In the genomic region with DNA sequence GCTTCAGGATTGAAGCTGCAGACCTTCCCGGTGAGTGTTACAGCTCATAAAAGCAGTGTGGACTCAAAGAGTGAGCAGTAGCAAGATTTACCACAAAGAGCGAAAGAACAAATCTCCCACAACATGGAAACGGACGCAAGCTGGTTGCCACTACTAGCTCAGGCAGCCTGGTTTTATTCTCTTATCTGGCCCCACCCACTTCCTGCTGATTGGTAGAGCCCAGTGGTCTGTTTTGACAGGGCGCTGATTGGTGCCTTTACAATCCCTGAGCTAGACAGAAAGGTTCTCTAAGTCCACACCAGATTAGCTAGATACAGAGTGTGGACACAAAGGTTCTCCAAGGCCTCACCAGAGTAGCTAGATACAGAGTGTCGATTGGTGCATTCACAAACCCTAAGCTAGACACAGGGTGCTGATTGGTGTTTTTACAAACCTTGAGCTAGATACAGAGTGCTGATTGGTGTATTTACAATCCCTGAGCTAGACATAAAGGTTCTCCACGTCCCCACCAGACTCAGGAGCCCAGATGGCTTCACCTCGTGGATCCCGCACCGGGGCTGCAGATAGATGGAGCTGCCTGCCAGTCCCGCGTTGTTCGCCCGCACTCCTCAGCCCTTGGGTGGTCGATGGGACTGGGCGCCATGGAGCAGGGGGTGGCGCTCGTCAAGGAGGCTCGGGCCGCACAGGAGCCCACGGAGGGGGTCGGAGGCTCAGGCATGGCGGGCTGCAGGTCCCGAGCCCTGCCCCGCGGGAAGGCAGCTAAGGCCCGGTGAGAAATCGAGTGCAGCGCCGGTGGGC, we compare ENCODE assay signal across 8 cellular contexts.
DNase-seq lines count a peak whose midpoint lies in the region; ATAC-seq and TF ChIP-seq lines count a peak whose summit lies in the region.
"Not testable (repeated sequence)": the region's sequence is repeated elsewhere in the genome, so short reads cannot be mapped to it uniquely, and the experiment has no call there.

No MANE protein-coding gene starts in this region.

- TF ChIP-seq CTCF in H9 (conservative IDR thresholded peaks at IDR 0.05); MCF 10A (IDR thresholded peaks at IDR 0.05; ENCODE audit: unreplicated experiment); left ventricle myocardium inferior (IDR thresholded peaks at IDR 0.05; ENCODE audit: borderline replicate concordance): not testable (repeated sequence)

- H3K79me1 ChIP-seq in H9 (ENCODE audit: insufficient read depth, low read depth, low read length, poor library complexity, severe bottlenecking), result not testable (repeated sequence)

- not testable (repeated sequence) for H3K23ac ChIP-seq in H9 (ENCODE audit: insufficient read length, low read depth, low read length)

- peak overlapping the region; percentile 48 for H3K4me3 ChIP-seq in left ventricle myocardium inferior

- not testable (repeated sequence) for BruUV-seq in MCF 10A (replicated peaks; lab: Mats Ljungman, UMichigan)

- H3K36me3 Mint-ChIP-seq in H9 (ENCODE audit: insufficient read depth in 1 of 3, low read depth in 3 of 3); T-cell; activated T-cell treated with anti-CD3 and anti-CD28 coated beads, Interleukin-2, amount 50 U/mL, for 24 hours (ENCODE audit: low read depth); MCF 10A (ENCODE audit: insufficient read depth, unreplicated experiment); natural killer cell treated with Interleukin-12 subunit alpha and Interleukin-12 subunit beta and Interleukin-15 and Interleukin-18, amount 100 ng/mL, for 72 hours; stimulated activated naive CD8-positive, alpha-beta T cell treated with anti-CD3 and anti-CD28 coated beads, Interleukin-15, Interleukin-2, amounts not matched to agents 100 ng/mL and 50 ng/mL, for 24 hours (ENCODE audit: low read depth): not testable (repeated sequence)

- not testable (repeated sequence) for H4K20me1 ChIP-seq in H9 (ENCODE audit: control insufficient read depth, insufficient read depth, insufficient read length)

- H4K91ac ChIP-seq in H9 (ENCODE audit: insufficient read length, low read depth, low read length), result not testable (repeated sequence)

- not testable (repeated sequence) for H3K23me2 ChIP-seq in H9 (ENCODE audit: insufficient read length, low read depth, low read length, poor library complexity, severe bottlenecking)

- H2BK5ac ChIP-seq in H9 (ENCODE audit: insufficient read length, low read length), result not testable (repeated sequence)

- H2BK20ac ChIP-seq in H9 (ENCODE audit: low read depth, low read length, poor library complexity, severe bottlenecking), result not testable (repeated sequence)

- H2AFZ ChIP-seq in H9 (ENCODE audit: low read length), result not testable (repeated sequence)

- not testable (repeated sequence) for H3K14ac ChIP-seq in H9 (ENCODE audit: insufficient read depth, low read length)

- H3K4ac ChIP-seq in H9 (ENCODE audit: low read depth, low read length), result not testable (repeated sequence)

- H4K5ac ChIP-seq in H9 (ENCODE audit: insufficient read length, low read depth, low read length), result not testable (repeated sequence)

- not testable (repeated sequence) for H3K9ac ChIP-seq in H9 (ENCODE audit: extremely low read depth, insufficient read length, low read length)

- H3K4me1 Mint-ChIP-seq in H9, result peaks cover 10 to 12% of the 10 kb centered on the region in 2 experiments
- not testable (repeated sequence) for H3K4me1 Mint-ChIP-seq in T-cell; natural killer cell treated with Interleukin-12 subunit alpha and Interleukin-12 subunit beta and Interleukin-15 and Interleukin-18, amount 100 ng/mL, for 72 hours (ENCODE audit: low read depth in 2 of 2)
- peaks cover 65% of the 10 kb centered on the region for H3K4me1 Mint-ChIP-seq in activated T-cell treated with anti-CD3 and anti-CD28 coated beads, Interleukin-2, amount 50 U/mL, for 24 hours (ENCODE audit: low read depth)
- H3K4me1 Mint-ChIP-seq in MCF 10A (ENCODE audit: insufficient read depth, unreplicated experiment), result peaks cover 16% of the 10 kb centered on the region
- H3K4me1 Mint-ChIP-seq in stimulated activated naive CD8-positive, alpha-beta T cell treated with anti-CD3 and anti-CD28 coated beads, Interleukin-15, Interleukin-2, amounts not matched to agents 100 ng/mL and 50 ng/mL, for 24 hours (ENCODE audit: low read depth), result peaks cover 55% of the 10 kb centered on the region

- H2BK120ac ChIP-seq in H9 (ENCODE audit: low read depth, low read length, poor library complexity, severe bottlenecking), result not testable (repeated sequence)

- H3K9me3 Mint-ChIP-seq in H9; T-cell; activated T-cell treated with anti-CD3 and anti-CD28 coated beads, Interleukin-2, amount 50 U/mL, for 24 hours; MCF 10A (ENCODE audit: unreplicated experiment); natural killer cell treated with Interleukin-12 subunit alpha and Interleukin-12 subunit beta and Interleukin-15 and Interleukin-18, amount 100 ng/mL, for 72 hours; stimulated activated naive CD8-positive, alpha-beta T cell treated with anti-CD3 and anti-CD28 coated beads, Interleukin-15, Interleukin-2, amounts not matched to agents 100 ng/mL and 50 ng/mL, for 24 hours: not testable (repeated sequence)

- not testable (repeated sequence) for H3T11ph ChIP-seq in H9 (ENCODE audit: low read length)

- H2AK5ac ChIP-seq in H9 (ENCODE audit: insufficient read length, low read length), result not testable (repeated sequence)

- not testable (repeated sequence) for H3K27ac ChIP-seq in H9 (ENCODE audit: insufficient read length, low read depth, low read length); left ventricle myocardium inferior (replicated peaks)

- H3K9me3 ChIP-seq in H9 (ENCODE audit: control insufficient read depth, low read depth, low read length); left ventricle myocardium inferior (replicated peaks): not testable (repeated sequence)

- WGBS in H9 (ENCODE audit: extremely low coverage, insufficient read length, low lambda C conversion rate), result no CpG with 5 or more reads among the region's 30 CpGs

- not testable (repeated sequence) for H3K27me3 Mint-ChIP-seq in H9 (ENCODE audit: low read depth); T-cell; activated T-cell treated with anti-CD3 and anti-CD28 coated beads, Interleukin-2, amount 50 U/mL, for 24 hours; MCF 10A (ENCODE audit: insufficient read depth, unreplicated experiment); natural killer cell treated with Interleukin-12 subunit alpha and Interleukin-12 subunit beta and Interleukin-15 and Interleukin-18, amount 100 ng/mL, for 72 hours; stimulated activated naive CD8-positive, alpha-beta T cell treated with anti-CD3 and anti-CD28 coated beads, Interleukin-15, Interleukin-2, amounts not matched to agents 100 ng/mL and 50 ng/mL, for 24 hours

- H3K27me3 ChIP-seq in H9 (ENCODE audit: insufficient read depth, low read length); left ventricle myocardium inferior (ENCODE audit: low read depth): not testable (repeated sequence)

- not testable (repeated sequence) for H3K4me1 ChIP-seq in H9 (ENCODE audit: insufficient read depth, low read length); left ventricle myocardium inferior

- not testable (repeated sequence) for ATAC-seq in T-cell (replicated peaks in 1 of 4); natural killer cell treated with Interleukin-12 subunit alpha and Interleukin-12 subunit beta and Interleukin-15 and Interleukin-18, amount 100 ng/mL, for 72 hours

- not testable (repeated sequence) for H4K8ac ChIP-seq in H9 (replicated peaks; ENCODE audit: insufficient read length, low read depth, low read length)

- H3K56ac ChIP-seq in H9 (ENCODE audit: insufficient read length, low read depth, low read length), result not testable (repeated sequence)

- intact Hi-C loops in MCF 10A (cut with micrococcal nuclease); left ventricle myocardium inferior (cut with micrococcal nuclease): not testable (repeated sequence)

- H3K4me3 Mint-ChIP-seq in H9; MCF 10A (ENCODE audit: unreplicated experiment): not testable (repeated sequence)
- H3K4me3 Mint-ChIP-seq in T-cell, result peak overlapping the region; percentile 48 to 62 (median 52)
- peak overlapping the region; percentile 59 for H3K4me3 Mint-ChIP-seq in activated T-cell treated with anti-CD3 and anti-CD28 coated beads, Interleukin-2, amount 50 U/mL, for 24 hours
- peak overlapping the region; percentile 30 for H3K4me3 Mint-ChIP-seq in natural killer cell treated with Interleukin-12 subunit alpha and Interleukin-12 subunit beta and Interleukin-15 and Interleukin-18, amount 100 ng/mL, for 72 hours
- peak overlapping the region; percentile 51 for H3K4me3 Mint-ChIP-seq in stimulated activated naive CD8-positive, alpha-beta T cell treated with anti-CD3 and anti-CD28 coated beads, Interleukin-15, Interleukin-2, amounts not matched to agents 100 ng/mL and 50 ng/mL, for 24 hours

- not testable (repeated sequence) for H3K79me2 ChIP-seq in H9 (ENCODE audit: insufficient read depth, low read length)

- H2BK12ac ChIP-seq in H9 (ENCODE audit: insufficient read length, low read depth, low read length), result not testable (repeated sequence)

- POLR2A ChIA-PET in T-cell (lab: Charles Lee), result not testable (repeated sequence)
- POLR2A ChIA-PET in MCF 10A (lab: Yijun Ruan, JAX), result interaction anchor here (1.0 to 1.3 kb wide), 4 partner anchors 18 to 118 kb away, joined by 3 to 5 read pairs (median 4); no protein-coding TSS in a partner anchor

- H3K27ac Mint-ChIP-seq in H9, result peak overlapping the region in 2 of 3 experiments; percentile 7 to 64; a peak in 4 of 7 replicates
- H3K27ac Mint-ChIP-seq in T-cell; natural killer cell treated with Interleukin-12 subunit alpha and Interleukin-12 subunit beta and Interleukin-15 and Interleukin-18, amount 100 ng/mL, for 72 hours: not testable (repeated sequence)
- peak overlapping the region; percentile 71 for H3K27ac Mint-ChIP-seq in activated T-cell treated with anti-CD3 and anti-CD28 coated beads, Interleukin-2, amount 50 U/mL, for 24 hours
- peak overlapping the region; percentile 77 for H3K27ac Mint-ChIP-seq in MCF 10A (ENCODE audit: low read depth, unreplicated experiment)
- peak overlapping the region; percentile 52 for H3K27ac Mint-ChIP-seq in stimulated activated naive CD8-positive, alpha-beta T cell treated with anti-CD3 and anti-CD28 coated beads, Interleukin-15, Interleukin-2, amounts not matched to agents 100 ng/mL and 50 ng/mL, for 24 hours

- H3K18ac ChIP-seq in H9 (ENCODE audit: insufficient read length, low read depth, low read length), result not testable (repeated sequence)

- not testable (repeated sequence) for H3K4me2 ChIP-seq in H9 (ENCODE audit: insufficient read depth, insufficient read length, low read length)

- H2BK15ac ChIP-seq in H9 (ENCODE audit: low read depth, low read length), result not testable (repeated sequence)

- not testable (repeated sequence) for H3K36me3 ChIP-seq in left ventricle myocardium inferior

- peak; percentile 48 for DNase-seq in A172 (ENCODE audit: low spot score)
- DNase-seq in H9; T-cell; MCF 10A (ENCODE audit: unreplicated experiment); left ventricle myocardium inferior; natural killer cell treated with Interleukin-12 subunit alpha and Interleukin-12 subunit beta and Interleukin-15 and Interleukin-18, amount 100 ng/mL, for 72 hours (ENCODE audit: low spot score): not testable (repeated sequence)
- peak; percentile 41 for DNase-seq in activated T-cell treated with anti-CD3 and anti-CD28 coated beads, Interleukin-2, amount 50 U/mL, for 24 hours

- CTCF ChIA-PET in T-cell (lab: Charles Lee), result not testable (repeated sequence)
- CTCF ChIA-PET in MCF 10A (lab: Yijun Ruan, JAX), result interaction anchor here (0.7 kb wide), 1 partner anchor 23 kb away, joined by 3 read pairs; no protein-coding TSS in a partner anchor
